ENCODE assay signal across 8 cellular contexts in the genomic region with DNA sequence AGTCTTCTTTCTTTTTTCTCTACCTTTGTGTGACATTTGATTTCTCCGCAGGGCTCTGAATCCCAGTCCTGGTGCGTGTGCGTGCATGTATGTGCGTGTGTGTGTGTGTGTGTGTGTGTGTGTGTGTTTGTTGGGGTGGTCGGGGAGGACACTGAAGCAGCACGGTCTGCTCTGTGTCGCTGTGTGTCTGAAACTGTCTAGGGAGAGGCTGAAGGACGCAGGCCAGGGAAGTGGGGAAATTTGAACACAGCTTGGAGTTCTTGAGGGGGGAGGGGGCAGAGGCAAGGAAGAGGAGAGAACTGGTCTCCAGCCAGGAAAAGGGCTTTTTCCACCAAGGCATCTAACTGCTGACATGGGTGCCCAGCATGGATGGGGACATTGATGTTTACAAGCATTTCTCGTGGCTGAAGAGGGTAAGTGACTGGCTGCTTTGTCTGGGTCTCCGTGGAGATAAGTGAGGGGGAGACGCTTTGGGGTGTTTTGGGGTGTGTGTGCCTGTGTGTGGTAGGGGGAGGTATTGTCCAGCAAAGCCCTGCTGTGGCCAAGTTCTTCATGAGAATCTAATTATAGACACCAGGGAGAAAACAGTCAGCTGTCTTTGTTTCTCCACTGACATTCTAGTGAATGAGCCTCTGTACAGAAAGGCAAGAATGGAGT.
A peak's percentile ranks its signal among the peaks of the same experiment; 100 is the strongest.
DNase-seq lines count a peak whose midpoint lies in the region; ATAC-seq and TF ChIP-seq lines count a peak whose summit lies in the region.

No MANE protein-coding gene starts in this region.

- H3K36me3 ChIP-seq in HUES64 (ENCODE audit: insufficient read depth, low read length) (no peaks in the 10 kb centered on the region), stomach smooth muscle (ENCODE audit: control insufficient read depth in 2 of 2, insufficient read depth in 2 of 2, low read length in 2 of 2) (no peaks in the 10 kb centered on the region)

- H3K9me3 Mint-ChIP-seq in central memory CD8-positive, alpha-beta T cell = no peaks in the 10 kb centered on the region

- intact Hi-C loops in lower leg skin (cut with DNase I; ENCODE audit: low total_unique reads) = no loop called here

- peaks cover 42% of the 10 kb centered on the region for H3K27me3 Mint-ChIP-seq in central memory CD8-positive, alpha-beta T cell

- in situ Hi-C loops in GM13976 (cut with MboI; ENCODE audit: low sequenced_read_pairs, unreplicated experiment) = no loop called here

- WGBS in HUES64 = 78% methylated on average over 11 of the region's 11 CpGs
- 15 to 18% methylated on average over 11 of the region's 11 CpGs for WGBS in lower leg skin, 2 donors

- H3K36me3 Mint-ChIP-seq in central memory CD8-positive, alpha-beta T cell (ENCODE audit: insufficient read depth) = peaks cover 2% of the 10 kb centered on the region

- ATAC-seq in central memory CD8-positive, alpha-beta T cell (replicated peaks; ENCODE audit: extremely low read depth, poor library complexity, severe bottlenecking) = no peak

- no peaks in the 10 kb centered on the region for H3K27me3 ChIP-seq in HUES64 (ENCODE audit: insufficient read depth, low read length)
- H3K27me3 ChIP-seq in stomach smooth muscle (ENCODE audit: control insufficient read depth in 1 of 2, insufficient read depth in 2 of 2, low read length in 2 of 2) = peaks cover 5% of the 10 kb centered on the region in 2 donors

- TF ChIP-seq CTCF in lower leg skin (IDR thresholded peaks at IDR 0.05) (no peak), GM13976 (IDR thresholded peaks at IDR 0.05; ENCODE audit: borderline replicate concordance, control extremely low read depth, extremely low read depth, insufficient read depth, missing control alignments) (no peak)

- H3K27ac ChIP-seq in HUES64 (ENCODE audit: low read depth, low read length) (peak overlapping the region; percentile 15; the same call in 1 of the 2 replicates), stomach smooth muscle (ENCODE audit: low read length) (peak overlapping the region; percentile 66)

- H3K4me3 ChIP-seq in HUES64 (ENCODE audit: low read length) = peak overlapping the region; percentile 20; the same call in 1 of the 2 replicates
- no peak overlapping the region for H3K4me3 ChIP-seq in lower leg skin (ENCODE audit: low read depth, poor library complexity, severe bottlenecking)
- H3K4me3 ChIP-seq in stomach smooth muscle (ENCODE audit: low read length in 2 of 2) = peak overlapping the region; percentile 53 to 72

- no peak overlapping the region for H3K27ac Mint-ChIP-seq in central memory CD8-positive, alpha-beta T cell (ENCODE audit: low read depth)

- no peak for TF ChIP-seq POLR2A in lower leg skin (IDR thresholded peaks at IDR 0.05)

- H3K9me3 ChIP-seq in HUES64 (ENCODE audit: insufficient read depth, low read depth, low read length) (no peaks in the 10 kb centered on the region), stomach smooth muscle (ENCODE audit: control insufficient read depth in 2 of 2, low read length in 2 of 2) (no peaks in the 10 kb centered on the region)

- H3K9ac ChIP-seq in HUES64 (ENCODE audit: low read depth, low read length) = peak overlapping the region; percentile 19
- peak overlapping the region in 1 of 2 donors; percentile 62 for H3K9ac ChIP-seq in stomach smooth muscle (ENCODE audit: low read length in 2 of 2)

- H3K4me1 ChIP-seq in HUES64 (ENCODE audit: insufficient read depth, low read length) (peaks cover 62% of the 10 kb centered on the region), stomach smooth muscle (ENCODE audit: control insufficient read depth, insufficient read depth, low read length) (peaks cover 27% of the 10 kb centered on the region)

- H3K4me1 Mint-ChIP-seq in central memory CD8-positive, alpha-beta T cell = peaks cover 27% of the 10 kb centered on the region

- H3K4me3 Mint-ChIP-seq in central memory CD8-positive, alpha-beta T cell = peak overlapping the region; percentile 7

- DNase-seq in central memory CD8-positive, alpha-beta T cell (ENCODE audit: low spot score in 2 of 2) = no peak
- DNase-seq in lower leg skin (ENCODE audit: low spot score in 2 of 2) (peak; percentile 70 to 94), hepatic stellate cell (ENCODE audit: low spot score) (no peak), SW480 (ENCODE audit: low spot score) (no peak), SIG-M5 treated with dmso at 0.1 percent for 504 hours (lab: John Stamatoyannopoulos, UW; ENCODE audit: unreplicated experiment) (no peak), GM13976 (ENCODE audit: low spot score) (no peak)

Comparison
In these comparisons a context has a peak if more than half of its experiments do, and no peak if none do; other contexts are left out.
1. DNase-seq: peak in lower leg skin (2 of 2); none in central memory CD8-positive, alpha-beta T cell (0 of 2), hepatic stellate cell (single experiment), SW480 (single experiment), SIG-M5 treated with dmso at 0.1 percent for 504 hours (single experiment) and GM13976 (single experiment).